Comparison of ENCODE assay signal across 17 cellular contexts in the genomic region with DNA sequence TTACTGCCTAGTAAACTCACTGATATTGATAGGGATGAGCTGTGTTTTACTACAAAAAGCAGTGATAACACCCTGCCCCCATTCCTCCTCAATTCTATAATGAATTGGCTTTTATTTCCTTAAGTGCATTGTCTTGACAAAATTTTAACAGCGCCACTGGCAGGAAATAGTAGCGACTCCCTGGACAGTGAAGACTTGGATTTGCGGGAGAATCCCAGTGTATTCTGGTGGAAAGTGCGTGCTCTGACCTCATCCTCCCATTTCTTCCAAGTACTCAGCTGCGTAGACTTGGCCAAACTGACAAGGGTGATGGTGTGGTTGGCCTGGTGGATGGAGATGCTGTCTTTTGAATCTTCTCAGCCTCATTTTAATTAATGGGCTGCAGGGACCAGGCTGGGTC. TPM values are rescaled to one million over a fixed set of nuclear protein-coding genes. Genes with fewer than 3 reads are reported as not detected.
A peak's percentile ranks its signal among the peaks of the same experiment; 100 is the strongest.
DNase-seq lines count a peak whose midpoint lies in the region; ATAC-seq and TF ChIP-seq lines count a peak whose summit lies in the region.
"Had no signal": no experiment of that assay in that cellular context is flagged by ENCODE, and none has a peak within 500 bp of the region (broad histone marks: within the 10 kb centered on the region; RNA-seq: fewer than 3 reads in every experiment).

No MANE protein-coding gene starts in this region.

- no CpG with 5 or more reads among the region's 5 CpGs for WGBS in H9 (ENCODE audit: extremely low coverage, insufficient read length, low lambda C conversion rate)
- 84% methylated on average over 5 of the region's 5 CpGs for WGBS in liver

- H3K4me3 Mint-ChIP-seq in H9: no peak overlapping the region
- H3K4me3 Mint-ChIP-seq in stimulated activated memory B cell treated with anti-CD40 and anti-IgM and Interleukin-4, amounts not matched to agents 10 μg/mL and 1 μg/mL and 100 μg/mL, for 72 hours: peak overlapping the region; percentile 58
- no peak overlapping the region for H3K4me3 Mint-ChIP-seq in activated T-cell treated with anti-CD3 and anti-CD28 coated beads, Interleukin-2, amount 50 U/mL, for 72 hours

- TF ChIP-seq CTCF in H9 (conservative IDR thresholded peaks at IDR 0.05) (no peak), ascending aorta (IDR thresholded peaks at IDR 0.05) (no peak), liver (IDR thresholded peaks at IDR 0.05; ENCODE audit: low read depth, low read length, missing input control) (no peak)

- H3K4ac ChIP-seq in H9 (ENCODE audit: low read depth, low read length): no peak overlapping the region

- no peak overlapping the region for H2AFZ ChIP-seq in H9 (ENCODE audit: low read length)

- H3K23ac ChIP-seq in H9 (ENCODE audit: insufficient read length, low read depth, low read length): no peak overlapping the region

- H3K9ac ChIP-seq in H9 (ENCODE audit: extremely low read depth, insufficient read length, low read length): no peak overlapping the region
- no peak overlapping the region for H3K9ac ChIP-seq in liver (ENCODE audit: low read depth in 1 of 2, low read length in 2 of 2)

- H2BK20ac ChIP-seq in H9 (ENCODE audit: low read depth, low read length, poor library complexity, severe bottlenecking): no peak overlapping the region

- no peak overlapping the region for H3K4me2 ChIP-seq in H9 (ENCODE audit: insufficient read depth, insufficient read length, low read length)

- intact Hi-C loops in ascending aorta (cut with DNase I): loop anchor here (10.0 kb wide), 2 partner anchors 296 to 436 kb away; a partner anchor contains a TSS

- H3K79me2 ChIP-seq in H9 (ENCODE audit: insufficient read depth, low read length): peaks cover 57% of the 10 kb centered on the region

- H3K27me3 ChIP-seq in H9 (ENCODE audit: insufficient read depth, low read length) (no peaks in the 10 kb centered on the region), ascending aorta (no peaks in the 10 kb centered on the region), liver (ENCODE audit: control insufficient read depth in 4 of 4, insufficient read depth in 4 of 4, low read length in 3 of 4) (no peaks in the 10 kb centered on the region)
- H3K27me3 ChIP-seq: suprapubic skin had no signal

- no peak for ATAC-seq in stimulated activated memory B cell treated with anti-CD40 and anti-IgM and Interleukin-4, amounts not matched to agents 10 μg/mL and 1 μg/mL and 100 μg/mL, for 72 hours
- no peak for ATAC-seq in activated T-cell treated with anti-CD3 and anti-CD28 coated beads, Interleukin-2, amount 50 U/mL, for 72 hours (replicated peaks in 1 of 2)
- ATAC-seq in HG03045 (IDR thresholded peaks at IDR 0.05; ENCODE audit: unreplicated experiment): no peak
- ATAC-seq: esophagus mucosa had no signal

- H2BK120ac ChIP-seq in H9 (ENCODE audit: low read depth, low read length, poor library complexity, severe bottlenecking): no peak overlapping the region

- no peak overlapping the region for H4K8ac ChIP-seq in H9 (replicated peaks; ENCODE audit: insufficient read length, low read depth, low read length)

- peak overlapping the region; percentile 41; the same call in 1 of the 2 replicates for H3K14ac ChIP-seq in H9 (ENCODE audit: insufficient read depth, low read length)

- peaks cover 14% of the 10 kb centered on the region for H3K23me2 ChIP-seq in H9 (ENCODE audit: insufficient read length, low read depth, low read length, poor library complexity, severe bottlenecking)

- H3K27me3 Mint-ChIP-seq in H9 (ENCODE audit: low read depth): peaks cover 9% of the 10 kb centered on the region
- H3K27me3 Mint-ChIP-seq in stimulated activated memory B cell treated with anti-CD40 and anti-IgM and Interleukin-4, amounts not matched to agents 10 μg/mL and 1 μg/mL and 100 μg/mL, for 72 hours: no peaks in the 10 kb centered on the region
- peaks cover 50% of the 10 kb centered on the region for H3K27me3 Mint-ChIP-seq in activated T-cell treated with anti-CD3 and anti-CD28 coated beads, Interleukin-2, amount 50 U/mL, for 72 hours (ENCODE audit: low read depth)

- H2BK15ac ChIP-seq in H9 (ENCODE audit: low read depth, low read length): no peak overlapping the region

- no peak for TF ChIP-seq RAD21 in liver (IDR thresholded peaks at IDR 0.05)

- H3K36me3 Mint-ChIP-seq in H9 (ENCODE audit: insufficient read depth in 1 of 3, low read depth in 3 of 3): peaks cover 0 to 3% (median 0%) of the 10 kb centered on the region in 3 experiments; a peak in 2 of 7 replicates
- no peaks in the 10 kb centered on the region for H3K36me3 Mint-ChIP-seq in stimulated activated memory B cell treated with anti-CD40 and anti-IgM and Interleukin-4, amounts not matched to agents 10 μg/mL and 1 μg/mL and 100 μg/mL, for 72 hours
- H3K36me3 Mint-ChIP-seq in activated T-cell treated with anti-CD3 and anti-CD28 coated beads, Interleukin-2, amount 50 U/mL, for 72 hours (ENCODE audit: insufficient read depth in 2 of 2): peaks cover 0 to 2% of the 10 kb centered on the region in 2 donors

- no peak overlapping the region for H3K56ac ChIP-seq in H9 (ENCODE audit: insufficient read length, low read depth, low read length)

- H3T11ph ChIP-seq in H9 (ENCODE audit: low read length): no peak overlapping the region

- H3K27ac Mint-ChIP-seq in H9: peak overlapping the region in 2 of 3 experiments; percentile 36 to 59; a peak in 2 of 7 replicates
- peak overlapping the region; percentile 83 for H3K27ac Mint-ChIP-seq in stimulated activated memory B cell treated with anti-CD40 and anti-IgM and Interleukin-4, amounts not matched to agents 10 μg/mL and 1 μg/mL and 100 μg/mL, for 72 hours
- no peak overlapping the region for H3K27ac Mint-ChIP-seq in activated T-cell treated with anti-CD3 and anti-CD28 coated beads, Interleukin-2, amount 50 U/mL, for 72 hours

- no peak overlapping the region for H2AK5ac ChIP-seq in H9 (ENCODE audit: insufficient read length, low read length)

- no peak overlapping the region for H4K91ac ChIP-seq in H9 (ENCODE audit: insufficient read length, low read depth, low read length)

- H3K36me3 ChIP-seq in ascending aorta: no peaks in the 10 kb centered on the region
- H3K36me3 ChIP-seq in liver (ENCODE audit: control insufficient read depth in 4 of 4, insufficient read depth in 3 of 4, low read depth in 1 of 4, low read length in 3 of 4): no peaks in the 10 kb centered on the region
- H3K36me3 ChIP-seq: suprapubic skin had no signal

- no peak overlapping the region for H2BK12ac ChIP-seq in H9 (ENCODE audit: insufficient read length, low read depth, low read length)

- H3K9me3 Mint-ChIP-seq in H9: peaks cover 0 to 2% of the 10 kb centered on the region in 2 experiments; a peak in 2 of 5 replicates
- H3K9me3 Mint-ChIP-seq in stimulated activated memory B cell treated with anti-CD40 and anti-IgM and Interleukin-4, amounts not matched to agents 10 μg/mL and 1 μg/mL and 100 μg/mL, for 72 hours: no peaks in the 10 kb centered on the region
- no peaks in the 10 kb centered on the region for H3K9me3 Mint-ChIP-seq in activated T-cell treated with anti-CD3 and anti-CD28 coated beads, Interleukin-2, amount 50 U/mL, for 72 hours

- no peak overlapping the region for H4K5ac ChIP-seq in H9 (ENCODE audit: insufficient read length, low read depth, low read length)

- no peak overlapping the region for H3K18ac ChIP-seq in H9 (ENCODE audit: insufficient read length, low read depth, low read length)

- DNase-seq in H9: no peak
- no peak for DNase-seq in ascending aorta (ENCODE audit: low spot score in 2 of 2)
- DNase-seq in activated T-cell treated with anti-CD3 and anti-CD28 coated beads, Interleukin-2, amount 50 U/mL, for 72 hours: no peak
- no peak for DNase-seq in DMS 273 treated with DMSO at 0.1 percent for 48 hours (lab: John Stamatoyannopoulos, UW)
- DNase-seq: activated effector memory CD4-positive, alpha-beta T cell treated with Interleukin-2 at 50 U/mL for 16 hours; amygdala; cortex of kidney; DMS79 treated with DMSO at 0.1 percent for 48 hours; NCI-H2029 treated with DMSO at 0.1 percent for 48 hours; NCI-H526; posterior cingulate gyrus had no signal

- no peak overlapping the region for H2BK5ac ChIP-seq in H9 (ENCODE audit: insufficient read length, low read length)

- H3K9me3 ChIP-seq in H9 (ENCODE audit: control insufficient read depth, low read depth, low read length) (no peaks in the 10 kb centered on the region), ascending aorta (no peaks in the 10 kb centered on the region), liver (ENCODE audit: control insufficient read depth in 4 of 4, low read length in 3 of 4) (no peaks in the 10 kb centered on the region)
- H3K9me3 ChIP-seq: suprapubic skin had no signal

- H3K27ac ChIP-seq in H9 (ENCODE audit: insufficient read length, low read depth, low read length): no peak overlapping the region
- H3K27ac ChIP-seq in ascending aorta: peak overlapping the region; percentile 6 to 93
- peak overlapping the region; percentile 36 to 37 for H3K27ac ChIP-seq in liver (ENCODE audit: low read depth in 1 of 2, low read length in 2 of 2)
- H3K27ac ChIP-seq: C4-2B, suprapubic skin had no signal

- peaks cover 13% of the 10 kb centered on the region for H3K79me1 ChIP-seq in H9 (ENCODE audit: insufficient read depth, low read depth, low read length, poor library complexity, severe bottlenecking)

- H3K4me1 Mint-ChIP-seq in H9: peaks cover 65 to 67% of the 10 kb centered on the region in 2 experiments
- peaks cover 64% of the 10 kb centered on the region for H3K4me1 Mint-ChIP-seq in stimulated activated memory B cell treated with anti-CD40 and anti-IgM and Interleukin-4, amounts not matched to agents 10 μg/mL and 1 μg/mL and 100 μg/mL, for 72 hours
- H3K4me1 Mint-ChIP-seq in activated T-cell treated with anti-CD3 and anti-CD28 coated beads, Interleukin-2, amount 50 U/mL, for 72 hours (ENCODE audit: low read depth): peaks cover 6% of the 10 kb centered on the region

- peaks cover 23% of the 10 kb centered on the region for H3K4me1 ChIP-seq in H9 (ENCODE audit: insufficient read depth, low read length)
- H3K4me1 ChIP-seq in ascending aorta: peaks cover 9 to 59% of the 10 kb centered on the region in 2 donors
- peaks cover 10 to 41% (median 31%) of the 10 kb centered on the region in 4 donors for H3K4me1 ChIP-seq in liver (ENCODE audit: control insufficient read depth in 4 of 4, insufficient read depth in 4 of 4, low read length in 3 of 4)

- no peaks in the 10 kb centered on the region for H4K20me1 ChIP-seq in H9 (ENCODE audit: control insufficient read depth, insufficient read depth, insufficient read length)

- H3K4me3 ChIP-seq in ascending aorta: no peak overlapping the region
- H3K4me3 ChIP-seq in liver (ENCODE audit: low read depth in 1 of 3, low read length in 3 of 3): no peak overlapping the region
- H3K4me3 ChIP-seq: suprapubic skin had no signal

TF ChIP-seq in liver, 16 proteins besides CTCF, POLR2A, EP300 and RAD21 (continues in another document):
- TF ChIP-seq, protein P1, sequence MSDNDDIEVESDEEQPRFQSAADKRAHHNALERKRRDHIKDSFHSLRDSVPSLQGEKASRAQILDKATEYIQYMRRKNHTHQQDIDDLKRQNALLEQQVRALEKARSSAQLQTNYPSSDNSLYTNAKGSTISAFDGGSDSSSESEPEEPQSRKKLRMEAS (IDR thresholded peaks at IDR 0.05): no peak
- TF ChIP-seq RXRA (IDR thresholded peaks at IDR 0.05): no peak
- TF ChIP-seq HNF4A (conservative IDR thresholded peaks at IDR 0.05): no peak

RNA-seq across cellular contexts. Expression of a gene that starts 5.3 kb away (rescaled TPM):
- total RNA-seq in H9 (2021) (82.9 and 87.8 TPM in 2 replicates), ascending aorta (262 TPM), liver (10 to 100 TPM; 21.9 to 86.2 TPM)
- polyA plus RNA-seq in liver: 10 to 100 TPM in 1 of 2 donors, 1 to 10 TPM in 1; 8.5 to 10.1 TPM
- 10 to 100 TPM; 13.2 to 14.0 TPM for total RNA-seq in activated T-cell treated with anti-CD3 and anti-CD28 coated beads, Interleukin-2, amount 50 U/mL, for 72 hours
